In genomic region chr4:114132830-114133229, GRCh38 we compare ENCODE assay signal across 9 cellular contexts.
DNase-seq lines count a peak whose midpoint lies in the region; ATAC-seq and TF ChIP-seq lines count a peak whose summit lies in the region.
"Had no signal": no experiment of that assay in that cellular context is flagged by ENCODE, and none has a peak within 500 bp of the region (broad histone marks: within the 10 kb centered on the region; RNA-seq: fewer than 3 reads in every experiment).

No MANE protein-coding gene starts in this region.

- POLR2A ChIA-PET in CD4-positive, alpha-beta T cell (lab: Charles Lee), result no interaction called here

- CTCF ChIA-PET in CD4-positive, alpha-beta T cell (lab: Charles Lee), result no interaction called here

- in situ Hi-C loops in GM13977 (cut with MboI; ENCODE audit: low pct_unique_long_range_greater_than_20kb, low sequenced_read_pairs, unreplicated experiment), result no loop called here

- TF ChIP-seq CTCF in CD4-positive, alpha-beta T cell (IDR thresholded peaks at IDR 0.05), result no peak
- TF ChIP-seq CTCF in foreskin keratinocyte (conservative IDR thresholded peaks at IDR 0.05) (peak; percentile 60), GM13977 (IDR thresholded peaks at IDR 0.05; ENCODE audit: extremely low read depth, insufficient read depth, missing control alignments) (no peak)

- H3K27me3 Mint-ChIP-seq in CD4-positive, alpha-beta T cell, result no peaks in the 10 kb centered on the region

- ATAC-seq in CD4-positive, alpha-beta T cell (ENCODE audit: poor library complexity), result peak; percentile 51
- ATAC-seq in GM19463 (IDR thresholded peaks at IDR 0.05; ENCODE audit: unreplicated experiment) (peak; percentile 57), foreskin keratinocyte (peak; percentile 74)

- no peak overlapping the region for H3K27ac Mint-ChIP-seq in CD4-positive, alpha-beta T cell

- H3K27me3 ChIP-seq in CD4-positive, alpha-beta T cell (ENCODE audit: control insufficient read depth, insufficient read depth, low read length), result no peaks in the 10 kb centered on the region
- H3K27me3 ChIP-seq in foreskin keratinocyte, result no peaks in the 10 kb centered on the region

- no peak for DNase-seq in CD4-positive, alpha-beta T cell
- peak; percentile 20 for DNase-seq in LHCN-M2 (ENCODE audit: low read depth)
- DNase-seq in foreskin keratinocyte, result no peak
- no peak for DNase-seq in substantia nigra (lab: John Stamatoyannopoulos, UW)
- DNase-seq in GM13977 (ENCODE audit: low spot score), result no peak
- no peak for DNase-seq in DMS153 treated with DMSO at 0.1 percent for 48 hours (lab: John Stamatoyannopoulos, UW; ENCODE audit: unreplicated experiment)
- DNase-seq in KG1 (lab: John Stamatoyannopoulos, UW), result no peak
- DNase-seq: NCI-H2081 had no signal

- no peaks in the 10 kb centered on the region for H3K4me1 Mint-ChIP-seq in CD4-positive, alpha-beta T cell (ENCODE audit: low read depth)

- no peak overlapping the region for H3K4me3 Mint-ChIP-seq in CD4-positive, alpha-beta T cell

- intact Hi-C loops in CD4-positive, alpha-beta T cell (cut with DNase I, micrococcal nuclease), result no loop called here

- H3K36me3 Mint-ChIP-seq in CD4-positive, alpha-beta T cell (ENCODE audit: low read depth), result no peaks in the 10 kb centered on the region

- H3K9me3 Mint-ChIP-seq in CD4-positive, alpha-beta T cell, result no peaks in the 10 kb centered on the region

- no peaks in the 10 kb centered on the region for H3K4me1 ChIP-seq in foreskin keratinocyte

- no peak overlapping the region for H3K27ac ChIP-seq in CD4-positive, alpha-beta T cell (ENCODE audit: low read depth, low read length)
- H3K27ac ChIP-seq in foreskin keratinocyte (no peak overlapping the region), substantia nigra (ENCODE audit: low read depth, low read length, poor library complexity, severe bottlenecking) (no peak overlapping the region)

- H3K9me3 ChIP-seq in CD4-positive, alpha-beta T cell (ENCODE audit: control insufficient read depth, low read length), result no peaks in the 10 kb centered on the region
